Comparison of ENCODE assay signal across 11 cellular contexts in genomic region chr4:104896623-104897296, GRCh38.
DNase-seq lines count a peak whose midpoint lies in the region; ATAC-seq, FAIRE-seq and TF ChIP-seq lines count a peak whose summit lies in the region.
"Had no signal": no experiment of that assay in that cellular context is flagged by ENCODE, and none has a peak within 500 bp of the region (broad histone marks: within the 10 kb centered on the region; RNA-seq: fewer than 3 reads in every experiment).

No MANE protein-coding gene starts in this region.

- H3K4me2 ChIP-seq in neuronal stem cell (ENCODE audit: insufficient read depth, low read length, poor library complexity, severe bottlenecking), result no peak overlapping the region

- H3K23ac ChIP-seq in neuronal stem cell (ENCODE audit: low read depth, low read length, poor library complexity), result no peak overlapping the region

- WGBS in heart left ventricle, 4 donors, result 14 to 31% (median 18%) methylated on average over 1 of the region's 1 CpG
- WGBS in neuronal stem cell (ENCODE audit: extremely low coverage in 2 of 2, insufficient read length in 2 of 2, insufficient replicate concordance in 1 of 2), 2 donors, result no CpG with 5 or more reads among the region's 1 CpG

- no peaks in the 10 kb centered on the region for H3K27me3 ChIP-seq in bronchial epithelial cell (ENCODE audit: control insufficient read depth, insufficient read depth, low read length)
- H3K27me3 ChIP-seq in heart left ventricle, result no peaks in the 10 kb centered on the region
- no peaks in the 10 kb centered on the region for H3K27me3 ChIP-seq in neuronal stem cell (ENCODE audit: control insufficient read depth in 3 of 3, insufficient read depth in 3 of 3, low read depth in 1 of 3, low read length in 3 of 3)

- H3K4me1 ChIP-seq in heart left ventricle (no peaks in the 10 kb centered on the region), neuronal stem cell (ENCODE audit: control insufficient read depth in 2 of 2, insufficient read depth in 1 of 2, low read depth in 1 of 2, low read length in 2 of 2) (no peaks in the 10 kb centered on the region)

- no peak overlapping the region for H4K8ac ChIP-seq in neuronal stem cell (ENCODE audit: low read depth, low read length)

- no peak for TF ChIP-seq CTCF in bronchial epithelial cell (IDR thresholded peaks at IDR 0.05; ENCODE audit: insufficient read depth, low read length, severe bottlenecking)
- TF ChIP-seq CTCF in heart left ventricle (IDR thresholded peaks at IDR 0.05), result no peak

- H3K14ac ChIP-seq in neuronal stem cell (ENCODE audit: low read length), result no peak overlapping the region

- no peak overlapping the region for H3K18ac ChIP-seq in neuronal stem cell (ENCODE audit: low read length)

- intact Hi-C loops in heart left ventricle (cut with DNase I), result no loop called here

- H3K36me3 ChIP-seq in bronchial epithelial cell (ENCODE audit: control insufficient read depth, insufficient read depth, low read length) (no peaks in the 10 kb centered on the region), heart left ventricle (no peaks in the 10 kb centered on the region), neuronal stem cell (replicated peaks in 1 of 2; ENCODE audit: control insufficient read depth in 2 of 2, insufficient read depth in 2 of 2, low read length in 2 of 2) (no peaks in the 10 kb centered on the region)

- FAIRE-seq in bronchial epithelial cell (lab: Jason Lieb, UNC), result no peak
- FAIRE-seq: GM19239 had no signal

- H4K91ac ChIP-seq in neuronal stem cell (ENCODE audit: low read depth, low read length, poor library complexity), result no peak overlapping the region

- peak; percentile 46 for DNase-seq in DMS 273 treated with DMSO at 0.1 percent for 48 hours (lab: John Stamatoyannopoulos, UW)
- peak; percentile 74 for DNase-seq in bronchial epithelial cell (ENCODE audit: low read depth)
- no peak for DNase-seq in stimulated activated CD4-positive, alpha-beta T cell treated with anti-CD3 and anti-CD28 coated beads, Interleukin-2, amount 100 ng/mL, for 24 hours
- DNase-seq in heart left ventricle, result no peak
- DNase-seq in NAMALWA (ENCODE audit: low spot score), result no peak
- no peak for DNase-seq in neuronal stem cell (ENCODE audit: low spot score)
- DNase-seq: activated T-cell treated with anti-CD3 and anti-CD28 coated beads for 4 hours had no signal

- H3K9me3 ChIP-seq in heart left ventricle (no peaks in the 10 kb centered on the region), neuronal stem cell (replicated peaks in 1 of 2; ENCODE audit: control insufficient read depth in 2 of 2, insufficient read depth in 1 of 2, low read depth in 1 of 2, low read length in 2 of 2) (peaks cover 0 to 5% of the 10 kb centered on the region in 2 donors)

- no peak overlapping the region for H2BK5ac ChIP-seq in neuronal stem cell (ENCODE audit: low read length)

- H2BK120ac ChIP-seq in neuronal stem cell (ENCODE audit: low read depth, low read length), result no peak overlapping the region

- peak; percentile 91 for ATAC-seq in GM19324 (IDR thresholded peaks at IDR 0.05; ENCODE audit: low FRiP score, unreplicated experiment)
- ATAC-seq in HG03432 (IDR thresholded peaks at IDR 0.05; ENCODE audit: unreplicated experiment), result peak; percentile 88
- no peak for ATAC-seq in heart left ventricle
- ATAC-seq: Right ventricle myocardium inferior had no signal

- no peak overlapping the region for H3K27ac ChIP-seq in heart left ventricle
- H3K27ac ChIP-seq in neuronal stem cell (replicated peaks; ENCODE audit: low read length), result no peak overlapping the region

- no peak overlapping the region for H2AK5ac ChIP-seq in neuronal stem cell (ENCODE audit: low read depth, low read length)

- no peak overlapping the region for H2BK12ac ChIP-seq in neuronal stem cell (ENCODE audit: low read length)

- H3K79me1 ChIP-seq in neuronal stem cell (ENCODE audit: low read depth, low read length), result no peaks in the 10 kb centered on the region

- no peak for TF ChIP-seq POLR2A in heart left ventricle (IDR thresholded peaks at IDR 0.05)

- H3K4me3 ChIP-seq in bronchial epithelial cell (ENCODE audit: low read depth, low read length) (no peak overlapping the region), heart left ventricle (no peak overlapping the region), neuronal stem cell (ENCODE audit: low read length in 2 of 2) (no peak overlapping the region)

- no peak overlapping the region for H2AFZ ChIP-seq in neuronal stem cell (ENCODE audit: low read length)

- H3K4ac ChIP-seq in neuronal stem cell (ENCODE audit: low read length), result no peak overlapping the region

- no peak overlapping the region for H3K9ac ChIP-seq in neuronal stem cell (ENCODE audit: low read depth, low read length, poor library complexity)

- no peak overlapping the region for H2BK15ac ChIP-seq in neuronal stem cell (ENCODE audit: low read length)

Comparison
In these comparisons a context has a peak if more than half of its experiments do, and no peak if none do; other contexts are left out.
1. DNase-seq: peak in DMS 273 treated with DMSO at 0.1 percent for 48 hours (single experiment) and bronchial epithelial cell (single experiment); none in stimulated activated CD4-positive, alpha-beta T cell treated with anti-CD3 and anti-CD28 coated beads, Interleukin-2, amount 100 ng/mL, for 24 hours (0 of 2), heart left ventricle (0 of 5), NAMALWA (single experiment) and neuronal stem cell (single experiment).
2. ATAC-seq: peak in GM19324 (single experiment) and HG03432 (single experiment); none in heart left ventricle (0 of 4).